ENCODE assay signal across 16 cellular contexts in genomic region chr5:127997131-127997775, GRCh38.
A peak's percentile ranks its signal among the peaks of the same experiment; 100 is the strongest.
DNase-seq lines count a peak whose midpoint lies in the region; TF ChIP-seq lines count a peak whose summit lies in the region.
"Had no signal": no experiment of that assay in that cellular context is flagged by ENCODE, and none has a peak within 500 bp of the region (broad histone marks: within the 10 kb centered on the region; RNA-seq: fewer than 3 reads in every experiment).

No MANE protein-coding gene starts in this region.

- H3K27me3 Mint-ChIP-seq in Calu3 (ENCODE audit: unreplicated experiment), result no peaks in the 10 kb centered on the region
- H3K27me3 Mint-ChIP-seq: activated CD8-positive, alpha-beta T cell treated with anti-CD3 and anti-CD28 coated beads for 36 hours; activated naive CD4-positive, alpha-beta T cell treated with anti-CD3 and anti-CD28 coated beads, Interleukin-2, amount 10 ng/mL, durations not matched to agents 7 days and 5 days had no signal

- TF ChIP-seq CTCF in Calu3 (IDR thresholded peaks at IDR 0.05; ENCODE audit: unreplicated experiment) (no peak), choroid plexus epithelial cell (conservative IDR thresholded peaks at IDR 0.05; ENCODE audit: low read depth, low read length) (no peak), vagina (IDR thresholded peaks at IDR 0.05) (no peak), mammary epithelial cell (conservative IDR thresholded peaks at IDR 0.05 in 1 of 2, IDR thresholded peaks at IDR 0.05 in 1 of 2; ENCODE audit: extremely low read depth in 1 of 2, insufficient read depth in 1 of 2, low read depth in 1 of 2, low read length in 2 of 2) (no peak)

- H3K27me3 ChIP-seq in vagina (no peaks in the 10 kb centered on the region), mammary epithelial cell (ENCODE audit: insufficient read depth, low read length) (no peaks in the 10 kb centered on the region)
- H3K27me3 ChIP-seq: brain microvascular endothelial cell had no signal

- 91% methylated on average over 5 of the region's 5 CpGs for WGBS in mammary epithelial cell (ENCODE audit: low coverage, missing lambda C conversion rate)

- H3K4me1 Mint-ChIP-seq in Calu3 (ENCODE audit: low read depth, unreplicated experiment), result peaks cover 53% of the 10 kb centered on the region
- H3K4me1 Mint-ChIP-seq: activated naive CD4-positive, alpha-beta T cell treated with anti-CD3 and anti-CD28 coated beads, Interleukin-2, amount 10 ng/mL, durations not matched to agents 7 days and 5 days had no signal

- H4K20me1 ChIP-seq in mammary epithelial cell (ENCODE audit: insufficient read depth, low read length), result no peaks in the 10 kb centered on the region

- no peak for DNase-seq in Calu3
- peak; percentile 36 for DNase-seq in NCI-H146 (lab: John Stamatoyannopoulos, UW)
- peak; percentile 12 for DNase-seq in choroid plexus epithelial cell (ENCODE audit: low read depth)
- peak; percentile 18 for DNase-seq in pons (ENCODE audit: low spot score)
- no peak for DNase-seq in NCI-H510A treated with DMSO at 0.1 percent for 48 hours (lab: John Stamatoyannopoulos, UW)
- DNase-seq in NK-92 treated with Interleukin-12 subunit alpha and Interleukin-12 subunit beta, amount 100 ng/mL, for 24 hours (lab: John Stamatoyannopoulos, UW), result no peak
- no peak for DNase-seq in vagina (ENCODE audit: extremely low spot score in 2 of 2)
- no peak for DNase-seq in mammary epithelial cell
- DNase-seq: activated CD8-positive, alpha-beta T cell treated with anti-CD3 and anti-CD28 coated beads for 36 hours; activated naive CD4-positive, alpha-beta T cell treated with anti-CD3 and anti-CD28 coated beads, Interleukin-2, amount 10 ng/mL, durations not matched to agents 7 days and 5 days; activated T-cell treated with anti-CD3 and anti-CD28 coated beads, Interleukin-2, amount 50 U/mL, for 48 hours; brain microvascular endothelial cell; NCI-H1048; stimulated activated CD4-positive, alpha-beta T cell treated with anti-CD3 and anti-CD28 coated beads, Interleukin-15, amount 100 ng/mL, for 24 hours had no signal

- no peak overlapping the region for H3K9ac ChIP-seq in mammary epithelial cell (ENCODE audit: insufficient read depth, low read length)
- H3K9ac ChIP-seq: KMS-11 had no signal

- no peaks in the 10 kb centered on the region for H3K79me2 ChIP-seq in mammary epithelial cell (ENCODE audit: insufficient read depth, low read length)

- no peaks in the 10 kb centered on the region for H3K36me3 ChIP-seq in vagina
- H3K36me3 ChIP-seq in mammary epithelial cell (ENCODE audit: insufficient read depth, low read length), result no peaks in the 10 kb centered on the region
- H3K36me3 ChIP-seq: brain microvascular endothelial cell had no signal

- H3K27ac Mint-ChIP-seq in Calu3 (ENCODE audit: unreplicated experiment), result peak overlapping the region; percentile 51
- H3K27ac Mint-ChIP-seq: activated CD8-positive, alpha-beta T cell treated with anti-CD3 and anti-CD28 coated beads for 36 hours; activated naive CD4-positive, alpha-beta T cell treated with anti-CD3 and anti-CD28 coated beads, Interleukin-2, amount 10 ng/mL, durations not matched to agents 7 days and 5 days had no signal

- BruUV-seq in Calu3 (replicated peaks; lab: Mats Ljungman, UMichigan) (no TSS peak), mammary epithelial cell (replicated peaks; lab: Mats Ljungman, UMichigan) (no TSS peak)

- H2AFZ ChIP-seq in mammary epithelial cell (ENCODE audit: low read depth, low read length), result no peak overlapping the region

- peak overlapping the region; percentile 24 for H3K4me3 Mint-ChIP-seq in Calu3 (ENCODE audit: low read depth, unreplicated experiment)
- H3K4me3 Mint-ChIP-seq: activated CD8-positive, alpha-beta T cell treated with anti-CD3 and anti-CD28 coated beads for 36 hours; activated naive CD4-positive, alpha-beta T cell treated with anti-CD3 and anti-CD28 coated beads, Interleukin-2, amount 10 ng/mL, durations not matched to agents 7 days and 5 days had no signal

- H3K36me3 Mint-ChIP-seq in Calu3 (ENCODE audit: insufficient read depth, unreplicated experiment), result peaks cover 6% of the 10 kb centered on the region

- no peak overlapping the region for H3K27ac ChIP-seq in vagina
- no peak overlapping the region for H3K27ac ChIP-seq in mammary epithelial cell (ENCODE audit: insufficient read depth, low read depth, low read length)
- H3K27ac ChIP-seq: brain microvascular endothelial cell, epithelial cell of prostate, KMS-11 had no signal

- H3K4me2 ChIP-seq in mammary epithelial cell (ENCODE audit: insufficient read depth, low read depth, low read length), result no peak overlapping the region
- H3K4me2 ChIP-seq: KMS-11 had no signal

- H3K9me3 ChIP-seq in vagina, result no peaks in the 10 kb centered on the region
- H3K9me3 ChIP-seq in mammary epithelial cell (replicated peaks; ENCODE audit: insufficient read depth, low read length), result no peaks in the 10 kb centered on the region

- H3K4me1 ChIP-seq in vagina (peaks cover 7% of the 10 kb centered on the region), mammary epithelial cell (ENCODE audit: insufficient read depth, low read length) (peaks cover 6% of the 10 kb centered on the region)

- H3K4me3 ChIP-seq in choroid plexus epithelial cell (ENCODE audit: low read depth, low read length) (no peak overlapping the region), vagina (no peak overlapping the region), mammary epithelial cell (replicated peaks in 1 of 3; ENCODE audit: insufficient read depth in 1 of 3, low read depth in 2 of 3, low read length in 3 of 3) (no peak overlapping the region)

- H3K9me3 Mint-ChIP-seq in Calu3 (ENCODE audit: low read depth, unreplicated experiment), result peaks cover 4% of the 10 kb centered on the region
- H3K9me3 Mint-ChIP-seq: activated CD8-positive, alpha-beta T cell treated with anti-CD3 and anti-CD28 coated beads for 36 hours; activated naive CD4-positive, alpha-beta T cell treated with anti-CD3 and anti-CD28 coated beads, Interleukin-2, amount 10 ng/mL, durations not matched to agents 7 days and 5 days had no signal

- TF ChIP-seq POLR2A in vagina (IDR thresholded peaks at IDR 0.05), result no peak

- in situ Hi-C loops in mammary epithelial cell (cut with MboI; ENCODE audit: low sequenced_read_pairs in 2 of 2), result no loop called here

- CTCF ChIA-PET in Calu3 (lab: Charles Lee), result interaction anchor here (0.8 to 2.2 kb wide), 6 partner anchors 10 to 119 kb away, joined by 3 to 9 read pairs (median 4); no protein-coding TSS in a partner anchor
- CTCF ChIA-PET in mammary epithelial cell (lab: Charles Lee; ENCODE audit: low non-redundant PET), result no interaction called here

- dilution Hi-C loops in mammary epithelial cell (cut with HindIII; ENCODE audit: low sequenced_read_pairs), result no loop called here

- intact Hi-C loops in Calu3 (cut with micrococcal nuclease; ENCODE audit: unreplicated experiment) (loop anchor here (10.0 kb wide), 1 partner anchor 242 kb away; no protein-coding TSS in a partner anchor), vagina (cut with DNase I) (no loop called here), mammary epithelial cell (cut with micrococcal nuclease) (no loop called here)

Comparison
In these comparisons a context has a peak if more than half of its experiments do, and no peak if none do; other contexts are left out.
1. DNase-seq: peak in NCI-H146 (single experiment), choroid plexus epithelial cell (single experiment) and pons (single experiment); none in Calu3 (single experiment), NCI-H510A treated with DMSO at 0.1 percent for 48 hours (single experiment), NK-92 treated with Interleukin-12 subunit alpha and Interleukin-12 subunit beta, amount 100 ng/mL, for 24 hours (single experiment), vagina (0 of 2) and mammary epithelial cell (single experiment).